In genomic region chr1:202192770-202193613, GRCh38 we compare ENCODE assay signal across 8 cellular contexts. TPM values are rescaled to one million over a fixed set of nuclear protein-coding genes. Genes with fewer than 3 reads are reported as not detected.
DNase-seq lines count a peak whose midpoint lies in the region; ATAC-seq and TF ChIP-seq lines count a peak whose summit lies in the region.

No MANE protein-coding gene starts in this region.

- H3K36me3 ChIP-seq in HEK293 (ENCODE audit: control insufficient read depth in 2 of 2, insufficient read depth in 1 of 2, low read length in 2 of 2): no peaks in the 10 kb centered on the region

- H3K4me1 ChIP-seq in HEK293 (ENCODE audit: control insufficient read depth, insufficient read depth, low read length): no peaks in the 10 kb centered on the region

- DNase-seq in CMK (ENCODE audit: low read depth): peak; percentile 40
- DNase-seq in RPMI7951 (ENCODE audit: low read depth): peak; percentile 60
- peak; percentile 84 for DNase-seq in activated effector memory CD4-positive, alpha-beta T cell treated with anti-CD3 and anti-CD28 coated beads, Interleukin-2, amount 50 U/mL, for 16 hours
- peak; percentile 21 for DNase-seq in globus pallidus (ENCODE audit: low spot score)
- peak in 7 of 10 donors; percentile 45 to 93 (median 54) for DNase-seq in posterior cingulate gyrus
- no peak for DNase-seq in NCI-H446 treated with DMSO at 0.1 percent for 48 hours (lab: John Stamatoyannopoulos, UW)

- POLR2A ChIA-PET in HEK293 (lab: Yijun Ruan, JAX): interaction anchor here (0.7 to 1.0 kb wide), 3 partner anchors 90 to 149 kb away, joined by 3 to 4 read pairs (median 4); partner anchors contain the start of gene UBE2T

- peak; percentile 56 for TF ChIP-seq CTCF in HEK293 (tag by site-specific recombination; IDR thresholded peaks at IDR 0.05)

- no peaks in the 10 kb centered on the region for H3K9me3 ChIP-seq in HEK293 (ENCODE audit: control insufficient read depth, insufficient read depth, low read depth, low read length)

- H3K27ac ChIP-seq in HEK293 (ENCODE audit: extremely low read depth, low read depth, low read length): no peak overlapping the region

- CTCF ChIA-PET in HEK293 (lab: Yijun Ruan, JAX): interaction anchor here (0.5 to 10.5 kb wide), 53 partner anchors 8 to 812 kb away, joined by 3 to 155 read pairs (median 4); partner anchors contain the start of genes GPR37L1 and UBE2T

- ATAC-seq in GM21423 (IDR thresholded peaks at IDR 0.05; ENCODE audit: unreplicated experiment): no peak

- H3K4me3 ChIP-seq in HEK293 (ENCODE audit: low read depth, low read length): no peak overlapping the region

- intact Hi-C loops in posterior cingulate gyrus (cut with DNase I): loop anchor here (1.0 kb wide), 1 partner anchor 122 kb away; no protein-coding TSS in a partner anchor

TF ChIP-seq in HEK293, 187 proteins besides CTCF, POLR2A, EP300 and RAD21:
- TF ChIP-seq, protein P1, sequence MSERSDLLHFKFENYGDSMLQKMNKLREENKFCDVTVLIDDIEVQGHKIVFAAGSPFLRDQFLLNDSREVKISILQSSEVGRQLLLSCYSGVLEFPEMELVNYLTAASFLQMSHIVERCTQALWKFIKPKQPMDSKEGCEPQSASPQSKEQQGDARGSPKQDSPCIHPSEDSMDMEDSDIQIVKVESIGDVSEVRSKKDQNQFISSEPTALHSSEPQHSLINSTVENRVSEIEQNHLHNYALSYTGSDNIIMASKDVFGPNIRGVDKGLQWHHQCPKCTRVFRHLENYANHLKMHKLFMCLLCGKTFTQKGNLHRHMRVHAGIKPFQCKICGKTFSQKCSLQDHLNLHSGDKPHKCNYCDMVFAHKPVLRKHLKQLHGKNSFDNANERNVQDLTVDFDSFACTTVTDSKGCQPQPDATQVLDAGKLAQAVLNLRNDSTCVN (tag by site-specific recombination; optimal IDR thresholded peaks at IDR 0.05): no peak
- no peak for TF ChIP-seq GFI1B (tag by site-specific recombination; IDR thresholded peaks at IDR 0.05)
- TF ChIP-seq GLIS1 (tag by site-specific recombination; IDR thresholded peaks at IDR 0.05): peak; percentile 47
- peak; percentile 44; the same call in 1 of the 2 replicates for TF ChIP-seq ZBTB48 (tag by site-specific recombination; IDR thresholded peaks at IDR 0.05)
- TF ChIP-seq ZSCAN30 (tag by site-specific recombination; IDR thresholded peaks at IDR 0.05): 0 out of 2 replicates have a peak, but pooled peaks have one; percentile 19
- peak; percentile 70 for TF ChIP-seq ZNF654 (tag by site-specific recombination; IDR thresholded peaks at IDR 0.05; ENCODE audit: low read depth)

RNA-seq across cellular contexts. Expression of gene LGR6, which starts 0.6 kb away (rescaled TPM):
- total RNA-seq in RPMI7951 (2014; rRNA removed; shearing (Covaris generic)): 30.3 and 33.4 TPM in 2 replicates

RNA-seq across cellular contexts. Expression of gene PTPN7, which starts 32.6 kb away (rescaled TPM):
- total RNA-seq in RPMI7951 (2014; rRNA removed; shearing (Covaris generic)): not detected in 2 replicates

RNA-seq across cellular contexts. Expression of gene ARL8A, which starts 48.5 kb away (rescaled TPM):
- total RNA-seq in RPMI7951 (2014; rRNA removed; shearing (Covaris generic)): 15.7 and 18.9 TPM in 2 replicates
